In genomic region chr9:121810489-121810888, GRCh38 we compare ENCODE assay signal across 21 cellular contexts.
"Had no signal": no experiment of that assay in that cellular context is flagged by ENCODE, and none has a peak within 500 bp of the region (broad histone marks: within the 10 kb centered on the region; RNA-seq: fewer than 3 reads in every experiment).

No MANE protein-coding gene starts in this region.

- H3K27me3 ChIP-seq: colonic mucosa, esophagus squamous epithelium, gastrocnemius medialis had no signal

- H3K4me3 ChIP-seq: colonic mucosa, esophagus squamous epithelium, gastrocnemius medialis, heart right ventricle, left ventricle myocardium inferior, lower lobe of right lung had no signal

- H3K4me1 ChIP-seq: colonic mucosa, gastrocnemius medialis, heart right ventricle, left ventricle myocardium inferior, lower lobe of right lung had no signal

- H3K27ac ChIP-seq: colonic mucosa, epithelial cell of prostate, esophagus squamous epithelium, gastrocnemius medialis, heart right ventricle, left ventricle myocardium inferior, lower lobe of right lung had no signal

- H3K27me3 Mint-ChIP-seq: dendritic cell treated with granulocyte-macrophage colony-stimulating factor and Interleukin-4, amounts not matched to agents 40 ng/mL and 50 ng/mL, for 4 days; effector memory CD8-positive, alpha-beta T cell had no signal

- DNase-seq: colonic mucosa; cortex of kidney; effector CD8-positive, alpha-beta T cell; effector memory CD8-positive, alpha-beta T cell; erythroblast; esophagus squamous epithelium; foreskin fibroblast; foreskin melanocyte; gastrocnemius medialis; glutamatergic neuron; heart right ventricle; hippocampal formation; left cardiac atrium; left ventricle myocardium inferior; lower lobe of right lung; mesenchymal stem cell; midbrain had no signal

- H3K9me3 ChIP-seq: colonic mucosa, esophagus squamous epithelium, gastrocnemius medialis, heart right ventricle, left ventricle myocardium inferior, lower lobe of right lung had no signal

- H3K9me3 Mint-ChIP-seq: dendritic cell treated with granulocyte-macrophage colony-stimulating factor and Interleukin-4, amounts not matched to agents 40 ng/mL and 50 ng/mL, for 4 days; effector memory CD8-positive, alpha-beta T cell; endodermal cell had no signal

- ATAC-seq: effector memory CD8-positive, alpha-beta T cell; esophagus mucosa; gastrocnemius medialis; heart right ventricle; left cardiac atrium; lower lobe of right lung had no signal

- H3K36me3 ChIP-seq: colonic mucosa, esophagus squamous epithelium, gastrocnemius medialis, heart right ventricle, left ventricle myocardium inferior, lower lobe of right lung had no signal

- H3K4me3 Mint-ChIP-seq: dendritic cell treated with granulocyte-macrophage colony-stimulating factor and Interleukin-4, amounts not matched to agents 40 ng/mL and 50 ng/mL, for 4 days; effector memory CD8-positive, alpha-beta T cell; endodermal cell had no signal

- H3K27ac Mint-ChIP-seq: dendritic cell treated with granulocyte-macrophage colony-stimulating factor and Interleukin-4, amounts not matched to agents 40 ng/mL and 50 ng/mL, for 4 days; effector memory CD8-positive, alpha-beta T cell; endodermal cell had no signal
